Comparison of ENCODE assay signal across 16 cellular contexts in genomic region chr9:87664153-87665060, GRCh38.
DNase-seq lines count a peak whose midpoint lies in the region; ATAC-seq and TF ChIP-seq lines count a peak whose summit lies in the region.
"Had no signal": no experiment of that assay in that cellular context is flagged by ENCODE, and none has a peak within 500 bp of the region (broad histone marks: within the 10 kb centered on the region; RNA-seq: fewer than 3 reads in every experiment).

No MANE protein-coding gene starts in this region.

- H4K8ac ChIP-seq in H9 (replicated peaks; ENCODE audit: insufficient read length, low read depth, low read length): no peak overlapping the region

- H3K27ac ChIP-seq in H9 (ENCODE audit: insufficient read length, low read depth, low read length) (no peak overlapping the region), endodermal cell (ENCODE audit: low read depth, low read length) (no peak overlapping the region), neural progenitor cell (no peak overlapping the region)
- H3K27ac ChIP-seq: C4-2B, GM23248 had no signal

- intact Hi-C loops in posterior vena cava (cut with DNase I): loop anchor here (5.0 kb wide), 1 partner anchor 327 kb away; no protein-coding TSS in a partner anchor

- POLR2A ChIA-PET in WTC11 (lab: Charles Lee): no interaction called here

- H3K9me3 Mint-ChIP-seq in H9 (peaks cover 31 to 34% of the 10 kb centered on the region in 2 experiments), WTC11 (peaks cover 30% of the 10 kb centered on the region), endodermal cell (peaks cover 36% of the 10 kb centered on the region), neural progenitor cell (peaks cover 6% of the 10 kb centered on the region)

- no CpG with 5 or more reads among the region's 19 CpGs for WGBS in H9 (ENCODE audit: extremely low coverage, insufficient read length, low lambda C conversion rate)
- 95 to 98% methylated on average over 14 to 19 of the region's 19 CpGs for WGBS in endodermal cell (ENCODE audit: insufficient coverage in 1 of 2, insufficient read length in 1 of 2), 2 experiments

- no peaks in the 10 kb centered on the region; the same call in 1 of the 2 replicates for H3K27me3 Mint-ChIP-seq in H9 (ENCODE audit: low read depth)
- H3K27me3 Mint-ChIP-seq in WTC11 (ENCODE audit: low read depth): no peaks in the 10 kb centered on the region
- no peaks in the 10 kb centered on the region for H3K27me3 Mint-ChIP-seq in endodermal cell (ENCODE audit: insufficient read depth)
- peaks cover 5% of the 10 kb centered on the region for H3K27me3 Mint-ChIP-seq in neural progenitor cell (ENCODE audit: insufficient read depth, low read depth)

- H3K36me3 ChIP-seq in endodermal cell (ENCODE audit: control insufficient read depth, insufficient read depth, low read length) (peaks cover 62% of the 10 kb centered on the region), neural progenitor cell (no peaks in the 10 kb centered on the region)

- H3K27me3 ChIP-seq in H9 (ENCODE audit: insufficient read depth, low read length) (no peaks in the 10 kb centered on the region), endodermal cell (ENCODE audit: control insufficient read depth, insufficient read depth, low read length, poor library complexity, severe bottlenecking) (no peaks in the 10 kb centered on the region), neural progenitor cell (no peaks in the 10 kb centered on the region)
- H3K27me3 ChIP-seq: BE2C had no signal

- H2AK5ac ChIP-seq in H9 (ENCODE audit: insufficient read length, low read length): no peak overlapping the region

- DNase-seq in H9: peak; percentile 18
- DNase-seq in WTC11 (ENCODE audit: low spot score): no peak
- DNase-seq in endodermal cell: no peak
- DNase-seq in posterior vena cava (ENCODE audit: low spot score): peak; percentile 40
- DNase-seq in neural progenitor cell (ENCODE audit: low spot score): no peak
- no peak for DNase-seq in effector CD4-positive, alpha-beta T cell
- DNase-seq: BE2C; CD4-positive, alpha-beta memory T cell; DMS153; DND-41; GDM1; GM23248; H7 had no signal

- no peak overlapping the region for H3K4me3 Mint-ChIP-seq in H9
- H3K4me3 Mint-ChIP-seq in WTC11: no peak overlapping the region
- no peak overlapping the region for H3K4me3 Mint-ChIP-seq in endodermal cell
- H3K4me3 Mint-ChIP-seq in neural progenitor cell: no peak overlapping the region
- H3K4me3 Mint-ChIP-seq: CD4-positive, alpha-beta memory T cell had no signal

- H2BK120ac ChIP-seq in H9 (ENCODE audit: low read depth, low read length, poor library complexity, severe bottlenecking): no peak overlapping the region

- H3K23me2 ChIP-seq in H9 (ENCODE audit: insufficient read length, low read depth, low read length, poor library complexity, severe bottlenecking): no peaks in the 10 kb centered on the region

- H3F3A ChIP-seq in neural progenitor cell (ENCODE audit: low read depth): no peaks in the 10 kb centered on the region

- H3K9ac ChIP-seq in H9 (ENCODE audit: extremely low read depth, insufficient read length, low read length) (no peak overlapping the region), endodermal cell (ENCODE audit: extremely low read depth, low read length, poor library complexity, severe bottlenecking) (no peak overlapping the region), neural progenitor cell (no peak overlapping the region)
- H3K9ac ChIP-seq: GM23248 had no signal

- H3K36me3 Mint-ChIP-seq in H9 (ENCODE audit: insufficient read depth in 1 of 3, low read depth in 3 of 3) (peaks cover 74 to 81% (median 76%) of the 10 kb centered on the region in 3 experiments), WTC11 (peaks cover 74% of the 10 kb centered on the region), endodermal cell (ENCODE audit: low read depth) (peaks cover 79% of the 10 kb centered on the region), neural progenitor cell (peaks cover 46% of the 10 kb centered on the region)
- H3K36me3 Mint-ChIP-seq: CD4-positive, alpha-beta memory T cell had no signal

- no peak overlapping the region for H3K18ac ChIP-seq in H9 (ENCODE audit: insufficient read length, low read depth, low read length)

- H3K4me2 ChIP-seq in H9 (ENCODE audit: insufficient read depth, insufficient read length, low read length) (no peak overlapping the region), neural progenitor cell (no peak overlapping the region)
- H3K4me2 ChIP-seq: A549 had no signal

- H3K4me1 ChIP-seq in H9 (ENCODE audit: insufficient read depth, low read length): no peaks in the 10 kb centered on the region
- H3K4me1 ChIP-seq in endodermal cell (ENCODE audit: control insufficient read depth, insufficient read depth, low read length): no peaks in the 10 kb centered on the region
- H3K4me1 ChIP-seq in neural progenitor cell: no peaks in the 10 kb centered on the region
- H3K4me1 ChIP-seq: BE2C had no signal

- TF ChIP-seq CTCF in H9 (conservative IDR thresholded peaks at IDR 0.05) (no peak), WTC11 (IDR thresholded peaks at IDR 0.05) (no peak), endodermal cell (conservative IDR thresholded peaks at IDR 0.05) (no peak), neural progenitor cell (IDR thresholded peaks at IDR 0.05) (no peak)

- H3K79me2 ChIP-seq in H9 (ENCODE audit: insufficient read depth, low read length) (no peaks in the 10 kb centered on the region), neural progenitor cell (ENCODE audit: low read depth) (no peaks in the 10 kb centered on the region)

- H2BK5ac ChIP-seq in H9 (ENCODE audit: insufficient read length, low read length): no peak overlapping the region

- H2BK20ac ChIP-seq in H9 (ENCODE audit: low read depth, low read length, poor library complexity, severe bottlenecking): no peak overlapping the region

- no peak overlapping the region for H3K56ac ChIP-seq in H9 (ENCODE audit: insufficient read length, low read depth, low read length)

- no peak overlapping the region for H3T11ph ChIP-seq in H9 (ENCODE audit: low read length)

- H2AFZ ChIP-seq in H9 (ENCODE audit: low read length): no peak overlapping the region
- H2AFZ ChIP-seq in neural progenitor cell (replicated peaks): no peak overlapping the region
- H2AFZ ChIP-seq: GM23248 had no signal

- no peak overlapping the region for H3K14ac ChIP-seq in H9 (ENCODE audit: insufficient read depth, low read length)

- CTCF ChIA-PET in WTC11 (lab: Charles Lee): interaction anchor here (2.9 kb wide), 1 partner anchor 326 kb away, joined by 22 read pairs; no protein-coding TSS in a partner anchor

- H3K23ac ChIP-seq in H9 (ENCODE audit: insufficient read length, low read depth, low read length): no peak overlapping the region

- no peak for ATAC-seq in WTC11
- ATAC-seq in GM21447 (IDR thresholded peaks at IDR 0.05; ENCODE audit: unreplicated experiment): no peak

- no peak overlapping the region for H4K5ac ChIP-seq in H9 (ENCODE audit: insufficient read length, low read depth, low read length)

- H4K20me1 ChIP-seq in H9 (ENCODE audit: control insufficient read depth, insufficient read depth, insufficient read length) (no peaks in the 10 kb centered on the region), neural progenitor cell (ENCODE audit: low read depth) (no peaks in the 10 kb centered on the region)

- H3K4me1 Mint-ChIP-seq in H9 (peaks cover 9 to 18% of the 10 kb centered on the region in 2 experiments), WTC11 (peaks cover 23% of the 10 kb centered on the region), endodermal cell (no peaks in the 10 kb centered on the region), neural progenitor cell (no peaks in the 10 kb centered on the region)

- H3K27ac Mint-ChIP-seq in H9 (0 out of 7 replicates have a peak overlapping the region, but pooled peaks of 1 of the 3 experiments have one; percentile 14), WTC11 (peak overlapping the region; percentile 4; the same call in 1 of the 2 replicates), endodermal cell (peak overlapping the region; percentile 12), neural progenitor cell (no peak overlapping the region)
- H3K27ac Mint-ChIP-seq: CD4-positive, alpha-beta memory T cell had no signal

- H3K79me1 ChIP-seq in H9 (ENCODE audit: insufficient read depth, low read depth, low read length, poor library complexity, severe bottlenecking): no peaks in the 10 kb centered on the region

- H4K91ac ChIP-seq in H9 (ENCODE audit: insufficient read length, low read depth, low read length): no peak overlapping the region

- H2BK12ac ChIP-seq in H9 (ENCODE audit: insufficient read length, low read depth, low read length): no peak overlapping the region

- no peak overlapping the region for H2BK15ac ChIP-seq in H9 (ENCODE audit: low read depth, low read length)

- no peak overlapping the region for H3K4ac ChIP-seq in H9 (ENCODE audit: low read depth, low read length)

- H3K4me3 ChIP-seq in endodermal cell (ENCODE audit: low read length) (no peak overlapping the region), neural progenitor cell (no peak overlapping the region)
- H3K4me3 ChIP-seq: A549, GM23248 had no signal

- H3K9me3 ChIP-seq in H9 (ENCODE audit: control insufficient read depth, low read depth, low read length) (peaks cover 4% of the 10 kb centered on the region), endodermal cell (ENCODE audit: control insufficient read depth, low read length) (peaks cover 44% of the 10 kb centered on the region), neural progenitor cell (ENCODE audit: low read depth) (no peaks in the 10 kb centered on the region)
- H3K9me3 ChIP-seq: BE2C had no signal

Comparison
In these comparisons a context has a peak if more than half of its experiments do, and no peak if none do; other contexts are left out.
1. DNase-seq: peak in H9 (single experiment) and posterior vena cava (single experiment); none in WTC11 (single experiment), endodermal cell (single experiment), neural progenitor cell (single experiment) and effector CD4-positive, alpha-beta T cell (single experiment).